1 cellular context compared by ENCODE assay signal in the genomic region with DNA sequence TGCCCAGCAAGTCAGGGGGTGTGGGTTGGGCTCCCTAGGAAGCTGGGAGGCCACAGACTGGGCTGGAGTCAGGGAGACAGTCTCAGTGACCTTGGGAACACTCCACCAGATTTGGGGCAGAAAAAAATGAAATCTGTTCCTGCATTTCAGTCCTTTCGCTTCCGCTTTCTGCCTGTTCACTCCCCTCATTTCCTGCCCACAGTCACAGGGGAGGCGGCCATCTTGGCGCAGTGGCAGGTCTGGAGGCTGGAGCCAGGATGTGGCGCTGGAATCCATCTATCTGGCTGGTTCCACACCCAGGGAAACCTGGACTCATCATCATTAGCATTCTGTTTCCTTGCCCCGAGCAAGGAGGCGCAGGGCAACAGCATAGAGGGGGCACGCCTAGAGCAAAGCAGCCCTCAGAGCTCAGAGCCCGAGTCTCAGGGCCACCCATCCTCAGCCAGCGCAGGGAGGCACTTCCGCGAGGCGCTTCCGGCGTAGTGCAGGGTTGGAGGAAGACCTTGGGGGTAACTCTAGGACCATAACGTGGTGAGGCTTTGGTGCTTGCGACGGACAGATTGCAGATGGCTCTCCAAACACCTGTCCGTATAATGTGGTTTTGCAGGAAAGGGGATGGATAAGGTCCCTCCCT.
A peak's percentile ranks its signal among the peaks of the same experiment; 100 is the strongest.
TF ChIP-seq lines count a peak whose summit lies in the region.

No MANE protein-coding gene starts in this region.

TF ChIP-seq in K562, 482 proteins besides CTCF, POLR2A, EP300 and RAD21:
- no peak for TF ChIP-seq HNRNPL (IDR thresholded peaks at IDR 0.05; ENCODE audit: low read depth, low read length)
- TF ChIP-seq SRSF3 (IDR thresholded peaks at IDR 0.05; ENCODE audit: insufficient read depth, low read length) = no peak
- no peak for TF ChIP-seq U2AF2 (optimal IDR thresholded peaks at IDR 0.05; ENCODE audit: low read depth, low read length)
- peak; percentile 38; the same call in 1 of the 2 replicates for TF ChIP-seq GABPA (tag; conservative IDR thresholded peaks at IDR 0.05; ENCODE audit: low read depth)
- peak in 2 of 3 experiments; percentile 72 to 89 for TF ChIP-seq YY1 (IDR thresholded peaks at IDR 0.05; ENCODE audit: borderline replicate concordance in 1 of 3, control insufficient read depth in 1 of 3, extremely low read depth in 1 of 3, insufficient read depth in 3 of 3, insufficient read length in 1 of 3, insufficient replicate concordance in 2 of 3, low read depth in 1 of 3, low read length in 2 of 3)
- TF ChIP-seq MAFK (IDR thresholded peaks at IDR 0.05; ENCODE audit: low read length) = no peak
- no peak for TF ChIP-seq MTA1 (IDR thresholded peaks at IDR 0.05; ENCODE audit: borderline replicate concordance)
- no peak for TF ChIP-seq ZNF197 (CRISPR knock-in tag; IDR thresholded peaks at IDR 0.05; ENCODE audit: low read depth)
